ENCODE assay signal across 23 cellular contexts in the genomic region with DNA sequence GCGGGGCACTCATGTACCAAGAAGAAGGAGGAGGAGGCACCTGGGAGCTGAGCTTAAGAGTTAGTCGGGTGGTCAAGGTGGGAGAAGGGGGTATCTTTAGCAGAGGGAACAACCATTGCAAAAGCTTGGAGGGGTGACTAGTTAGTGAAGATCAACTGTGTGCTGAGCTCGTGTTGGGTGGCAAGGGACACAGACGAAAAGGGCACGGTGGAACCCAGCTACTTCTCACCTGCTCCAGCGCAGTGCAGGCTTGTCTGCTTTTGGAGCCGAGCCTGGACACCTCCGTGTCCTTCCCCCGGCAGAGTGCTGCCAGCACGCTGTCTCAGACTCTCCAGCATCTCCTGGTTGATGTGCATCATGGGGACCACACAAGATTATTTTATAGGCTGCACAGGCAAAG.
DNase-seq lines count a peak whose midpoint lies in the region; ATAC-seq, FAIRE-seq and TF ChIP-seq lines count a peak whose summit lies in the region.
"Had no signal": no experiment of that assay in that cellular context is flagged by ENCODE, and none has a peak within 500 bp of the region (broad histone marks: within the 10 kb centered on the region; RNA-seq: fewer than 3 reads in every experiment).

No MANE protein-coding gene starts in this region.

- H3K27me3 ChIP-seq in PC-9 (ENCODE audit: insufficient read depth, low read depth): no peaks in the 10 kb centered on the region
- H3K27me3 ChIP-seq: BLaER1 had no signal

- no peaks in the 10 kb centered on the region for H3K36me3 Mint-ChIP-seq in dendritic cell treated with granulocyte-macrophage colony-stimulating factor and Interleukin-4, amounts not matched to agents 40 ng/mL and 50 ng/mL, for 4 days (ENCODE audit: low read depth)
- H3K36me3 Mint-ChIP-seq: activated naive CD4-positive, alpha-beta T cell treated with anti-CD3 and anti-CD28 coated beads, Interleukin-2, amount 50 U/mL, for 72 hours had no signal

- peaks cover 4% of the 10 kb centered on the region; the same call in 1 of the 3 replicates for H3K9me3 ChIP-seq in A549
- H3K9me3 ChIP-seq in PC-9 (ENCODE audit: insufficient read depth, low read depth): no peaks in the 10 kb centered on the region
- H3K9me3 ChIP-seq: BLaER1, mucosa of descending colon, neutrophil had no signal

- peaks cover 21% of the 10 kb centered on the region for H3K27me3 Mint-ChIP-seq in dendritic cell treated with granulocyte-macrophage colony-stimulating factor and Interleukin-4, amounts not matched to agents 40 ng/mL and 50 ng/mL, for 4 days

- H4K20me1 ChIP-seq in PC-9 (ENCODE audit: insufficient read depth): no peaks in the 10 kb centered on the region
- H4K20me1 ChIP-seq: BLaER1 had no signal

- peaks cover 17% of the 10 kb centered on the region for H3K36me3 ChIP-seq in PC-9 (ENCODE audit: low read depth)
- H3K36me3 ChIP-seq: BLaER1, neutrophil had no signal

- intact Hi-C loops in PC-9 (cut with micrococcal nuclease; ENCODE audit: unreplicated experiment): no loop called here
- intact Hi-C loops in dendritic cell treated with granulocyte-macrophage colony-stimulating factor and Interleukin-4, amounts not matched to agents 40 ng/mL and 50 ng/mL, for 4 days (cut with micrococcal nuclease): no loop called here
- intact Hi-C loops in posterior vena cava (cut with DNase I): loop anchor here in 1 of 2 donors (5.0 kb wide), 1 partner anchor 37 kb away; no protein-coding TSS in a partner anchor

- H3F3A ChIP-seq in PC-9 (ENCODE audit: insufficient read depth, low read depth): peaks cover 67% of the 10 kb centered on the region

- TF ChIP-seq CTCF in A549 (IDR thresholded peaks at IDR 0.05): no peak
- no peak for TF ChIP-seq CTCF in PC-9 (conservative IDR thresholded peaks at IDR 0.05)

- no peaks in the 10 kb centered on the region for H3K9me3 Mint-ChIP-seq in dendritic cell treated with granulocyte-macrophage colony-stimulating factor and Interleukin-4, amounts not matched to agents 40 ng/mL and 50 ng/mL, for 4 days
- H3K9me3 Mint-ChIP-seq: activated naive CD4-positive, alpha-beta T cell treated with anti-CD3 and anti-CD28 coated beads, Interleukin-2, amount 50 U/mL, for 72 hours; activated T-helper 17 cell treated with anti-CD3 and anti-CD28 coated beads, Interleukin-2, amount 50 U/mL, for 72 hours; GM23338 had no signal

- H3K4me3 Mint-ChIP-seq in dendritic cell treated with granulocyte-macrophage colony-stimulating factor and Interleukin-4, amounts not matched to agents 40 ng/mL and 50 ng/mL, for 4 days: no peak overlapping the region
- H3K4me3 Mint-ChIP-seq: activated T-helper 17 cell treated with anti-CD3 and anti-CD28 coated beads, Interleukin-2, amount 50 U/mL, for 72 hours; GM23338 had no signal

- TF ChIP-seq RAD21 in A549 (conservative IDR thresholded peaks at IDR 0.05 in 1 of 2, IDR thresholded peaks at IDR 0.05 in 1 of 2): no peak

- CTCF ChIA-PET in A549 (lab: Yijun Ruan, JAX) (interaction anchor here (0.6 to 1.4 kb wide), 5 partner anchors 21 to 215 kb away, joined by 3 to 4 read pairs (median 3); partner anchors contain the start of gene CEBPB), PC-9 (lab: Charles Lee) (no interaction called here)

- no peak for ATAC-seq in A549
- no peak for ATAC-seq in GM21825 (IDR thresholded peaks at IDR 0.05; ENCODE audit: unreplicated experiment)
- no peak for ATAC-seq in GM21717 (IDR thresholded peaks at IDR 0.05; ENCODE audit: unreplicated experiment)
- ATAC-seq: activated naive CD4-positive, alpha-beta T cell treated with anti-CD3 and anti-CD28 coated beads, Interleukin-2, amount 50 U/mL, for 72 hours; activated T-helper 17 cell treated with anti-CD3 and anti-CD28 coated beads, Interleukin-2, amount 50 U/mL, for 72 hours; GM23338; left lobe of liver; mucosa of descending colon had no signal

- WGBS in A549 (ENCODE audit: missing lambda C conversion rate): 81% methylated on average over 10 of the region's 10 CpGs

- H3K4me2 ChIP-seq in A549 (peak overlapping the region; percentile 60; the same call in 1 of the 3 replicates), PC-9 (peak overlapping the region; percentile 73)
- H3K4me2 ChIP-seq: BLaER1, GM23338, smooth muscle cell had no signal

- FAIRE-seq in A549 (lab: Jason Lieb, UNC): no peak

- H2AFZ ChIP-seq in PC-9: no peak overlapping the region
- H2AFZ ChIP-seq: GM23338 had no signal

- peak overlapping the region; percentile 93 to 98 for H3K27ac ChIP-seq in A549
- peak overlapping the region; percentile 94 for H3K27ac ChIP-seq in PC-9
- H3K27ac ChIP-seq: BLaER1, foreskin keratinocyte, neutrophil had no signal

- DNase-seq in A549 (ENCODE audit: low read depth in 1 of 2, low spot score in 1 of 2) (no peak), PC-9 (no peak), posterior vena cava (ENCODE audit: low spot score) (peak; percentile 73), SK-N-DZ (ENCODE audit: low spot score) (no peak), SIG-M5 (lab: John Stamatoyannopoulos, UW) (no peak)
- DNase-seq: DMS79; effector memory CD4-positive, alpha-beta T cell; foreskin keratinocyte; hypothalamus; mucosa of descending colon; NCI-H524; substantia nigra; T-helper 9 cell had no signal

- H3K79me2 ChIP-seq in PC-9 (ENCODE audit: low read depth): peaks cover 42% of the 10 kb centered on the region

- H3K9me2 ChIP-seq in PC-9 (ENCODE audit: insufficient read depth): no peaks in the 10 kb centered on the region

- no peak for TF ChIP-seq EP300 in A549 (IDR thresholded peaks at IDR 0.05)

- H3K4me1 Mint-ChIP-seq in dendritic cell treated with granulocyte-macrophage colony-stimulating factor and Interleukin-4, amounts not matched to agents 40 ng/mL and 50 ng/mL, for 4 days (ENCODE audit: low read depth): peaks cover 31% of the 10 kb centered on the region
- H3K4me1 Mint-ChIP-seq: activated T-helper 17 cell treated with anti-CD3 and anti-CD28 coated beads, Interleukin-2, amount 50 U/mL, for 72 hours had no signal

- BruUV-seq in PC-9 (replicated peaks; lab: Mats Ljungman, UMichigan): no TSS peak

- POLR2A ChIA-PET in A549 (lab: Yijun Ruan, JAX): no interaction called here
- POLR2A ChIA-PET in PC-9 (lab: Charles Lee; ENCODE audit: unreplicated experiment): interaction anchor here (0.6 kb wide), 1 partner anchor 227 kb away, joined by 4 read pairs; no protein-coding TSS in a partner anchor

- TF ChIP-seq POLR2A in A549 (IDR thresholded peaks at IDR 0.05; ENCODE audit: low read length): no peak

- H3K4me3 ChIP-seq in A549 (no peak overlapping the region), PC-9 (no peak overlapping the region)
- H3K4me3 ChIP-seq: BLaER1, GM23338, mucosa of descending colon, smooth muscle cell had no signal

- peaks cover 58% of the 10 kb centered on the region for H3K4me1 ChIP-seq in A549
- peaks cover 79% of the 10 kb centered on the region for H3K4me1 ChIP-seq in PC-9 (replicated peaks; ENCODE audit: insufficient read depth)
- H3K4me1 ChIP-seq: BLaER1 had no signal

- peak overlapping the region; percentile 13 for H3K27ac Mint-ChIP-seq in dendritic cell treated with granulocyte-macrophage colony-stimulating factor and Interleukin-4, amounts not matched to agents 40 ng/mL and 50 ng/mL, for 4 days
- H3K27ac Mint-ChIP-seq: activated naive CD4-positive, alpha-beta T cell treated with anti-CD3 and anti-CD28 coated beads, Interleukin-2, amount 50 U/mL, for 72 hours; activated T-helper 17 cell treated with anti-CD3 and anti-CD28 coated beads, Interleukin-2, amount 50 U/mL, for 72 hours; GM23338 had no signal

TF ChIP-seq in A549, 52 proteins besides CTCF, POLR2A, EP300 and RAD21:
- TF ChIP-seq RCOR1 (IDR thresholded peaks at IDR 0.05; ENCODE audit: low read depth, low read length): no peak
